In the genomic region with DNA sequence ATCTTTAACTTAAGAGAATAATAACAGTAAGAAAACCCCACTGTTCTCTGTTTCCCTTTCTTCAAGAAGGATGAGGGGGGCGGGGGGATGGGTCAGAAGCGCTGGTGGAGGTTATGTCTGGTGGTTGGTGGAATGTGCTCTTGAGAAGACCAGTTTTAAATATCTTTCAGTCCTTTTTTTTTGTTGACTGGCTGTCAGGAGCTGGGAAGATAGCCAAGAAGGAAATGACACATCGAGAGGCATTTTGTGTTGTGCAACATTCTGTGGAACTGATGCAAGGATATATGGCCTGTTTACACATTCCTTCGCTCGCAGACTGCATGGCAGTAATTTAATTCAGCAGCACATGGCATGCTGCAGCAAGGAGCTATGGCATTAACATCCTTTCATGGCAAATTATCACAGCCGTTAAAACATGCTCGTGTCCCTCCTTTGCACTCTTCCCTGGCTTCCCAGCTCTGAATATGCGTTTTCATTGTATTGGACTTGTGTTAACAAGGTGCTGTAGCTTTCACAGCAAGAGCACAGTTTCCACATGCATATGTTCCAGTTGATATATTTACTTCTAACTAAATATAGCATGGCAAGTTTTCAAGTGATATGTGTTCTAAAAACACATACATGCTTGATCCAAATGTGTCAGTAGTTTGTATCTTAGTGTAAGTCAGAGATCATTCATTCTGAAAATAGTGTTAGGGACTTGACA, we compare ENCODE assay signal across 8 cellular contexts.
A peak's percentile ranks its signal among the peaks of the same experiment; 100 is the strongest.
DNase-seq lines count a peak whose midpoint lies in the region; ATAC-seq and TF ChIP-seq lines count a peak whose summit lies in the region.

No MANE protein-coding gene starts in this region.

- H3K4me3 Mint-ChIP-seq in CD14-positive monocyte, result peak overlapping the region; percentile 65 to 78
- H3K4me3 Mint-ChIP-seq in dendritic cell treated with granulocyte-macrophage colony-stimulating factor and Interleukin-4, amounts not matched to agents 40 ng/mL and 50 ng/mL, for 4 days, result peak overlapping the region; percentile 34

- H3K9me3 ChIP-seq in liver (ENCODE audit: control insufficient read depth in 4 of 4, low read length in 3 of 4) (no peaks in the 10 kb centered on the region), tibial artery (no peaks in the 10 kb centered on the region)

- intact Hi-C loops in CD14-positive monocyte (cut with micrococcal nuclease) (no loop called here), tibial artery (cut with DNase I; ENCODE audit: low total_unique reads) (no loop called here)
- intact Hi-C loops in dendritic cell treated with granulocyte-macrophage colony-stimulating factor and Interleukin-4, amounts not matched to agents 40 ng/mL and 50 ng/mL, for 4 days (cut with micrococcal nuclease), result loop anchor here (5.0 kb wide), 1 partner anchor 36 kb away; no protein-coding TSS in a partner anchor

- DNase-seq in CD14-positive monocyte (ENCODE audit: low spot score) (peak; percentile 83), HT-29 (ENCODE audit: low spot score) (peak; percentile 97), SHP77 (lab: John Stamatoyannopoulos, UW) (peak; percentile 55 to 56), tibial artery (peak; percentile 80 to 85)

- WGBS in liver, result 10% methylated on average over 8 of the region's 8 CpGs

- H3K36me3 ChIP-seq in liver (ENCODE audit: control insufficient read depth in 4 of 4, insufficient read depth in 3 of 4, low read depth in 1 of 4, low read length in 3 of 4), result no peaks in the 10 kb centered on the region
- no peaks in the 10 kb centered on the region for H3K36me3 ChIP-seq in tibial artery

- H3K4me3 ChIP-seq in liver (ENCODE audit: low read depth in 1 of 3, low read length in 3 of 3), result no peak overlapping the region
- peak overlapping the region in 1 of 2 donors; percentile 12 for H3K4me3 ChIP-seq in tibial artery

- peak; percentile 40 to 60 for TF ChIP-seq RAD21 in liver (IDR thresholded peaks at IDR 0.05)

- H3K36me3 Mint-ChIP-seq in CD14-positive monocyte, result peaks cover 34 to 38% of the 10 kb centered on the region in 2 donors
- peaks cover 36% of the 10 kb centered on the region for H3K36me3 Mint-ChIP-seq in dendritic cell treated with granulocyte-macrophage colony-stimulating factor and Interleukin-4, amounts not matched to agents 40 ng/mL and 50 ng/mL, for 4 days (ENCODE audit: low read depth)

- H3K27ac ChIP-seq in liver (ENCODE audit: low read depth in 1 of 2, low read length in 2 of 2) (peak overlapping the region; percentile 47 to 57), tibial artery (peak overlapping the region; percentile 63 to 72)

- H3K27ac Mint-ChIP-seq in CD14-positive monocyte, result peak overlapping the region; percentile 90 to 97 (median 95)
- peak overlapping the region; percentile 85 for H3K27ac Mint-ChIP-seq in dendritic cell treated with granulocyte-macrophage colony-stimulating factor and Interleukin-4, amounts not matched to agents 40 ng/mL and 50 ng/mL, for 4 days

- H3K9me3 Mint-ChIP-seq in CD14-positive monocyte, result no peaks in the 10 kb centered on the region
- no peaks in the 10 kb centered on the region for H3K9me3 Mint-ChIP-seq in dendritic cell treated with granulocyte-macrophage colony-stimulating factor and Interleukin-4, amounts not matched to agents 40 ng/mL and 50 ng/mL, for 4 days

- peaks cover 2 to 9% (median 6%) of the 10 kb centered on the region in 4 donors for H3K4me1 ChIP-seq in liver (ENCODE audit: control insufficient read depth in 4 of 4, insufficient read depth in 4 of 4, low read length in 3 of 4)
- H3K4me1 ChIP-seq in tibial artery, result peaks cover 0 to 27% (median 20%) of the 10 kb centered on the region in 4 donors

- ATAC-seq in HG03469 (IDR thresholded peaks at IDR 0.05; ENCODE audit: unreplicated experiment), result no peak
- no peak for ATAC-seq in HG03175 (IDR thresholded peaks at IDR 0.05; ENCODE audit: unreplicated experiment)

- peaks cover 0 to 1% (median 0%) of the 10 kb centered on the region in 3 donors for H3K27me3 Mint-ChIP-seq in CD14-positive monocyte (ENCODE audit: low read depth in 3 of 3)
- H3K27me3 Mint-ChIP-seq in dendritic cell treated with granulocyte-macrophage colony-stimulating factor and Interleukin-4, amounts not matched to agents 40 ng/mL and 50 ng/mL, for 4 days, result no peaks in the 10 kb centered on the region

- H3K9ac ChIP-seq in liver (ENCODE audit: low read depth in 1 of 2, low read length in 2 of 2), result peak overlapping the region in 1 of 2 donors; percentile 16

- H3K27me3 ChIP-seq in liver (ENCODE audit: control insufficient read depth in 4 of 4, insufficient read depth in 4 of 4, low read length in 3 of 4) (no peaks in the 10 kb centered on the region), tibial artery (no peaks in the 10 kb centered on the region)

- no peak for TF ChIP-seq CTCF in CD14-positive monocyte (IDR thresholded peaks at IDR 0.05)
- TF ChIP-seq CTCF in liver (IDR thresholded peaks at IDR 0.05; ENCODE audit: low read depth, low read length, missing input control), result no peak
- TF ChIP-seq CTCF in tibial artery (IDR thresholded peaks at IDR 0.05), result no peak

- peaks cover 54% of the 10 kb centered on the region for H3K4me1 Mint-ChIP-seq in CD14-positive monocyte
- peaks cover 66% of the 10 kb centered on the region for H3K4me1 Mint-ChIP-seq in dendritic cell treated with granulocyte-macrophage colony-stimulating factor and Interleukin-4, amounts not matched to agents 40 ng/mL and 50 ng/mL, for 4 days (ENCODE audit: low read depth)

TF ChIP-seq in liver, 16 proteins besides CTCF, POLR2A, EP300 and RAD21:
- TF ChIP-seq FOXA1 (IDR thresholded peaks at IDR 0.05) (peak; percentile 96), YY1 (IDR thresholded peaks at IDR 0.05) (peak; percentile 81), HNF4G (IDR thresholded peaks at IDR 0.05) (peak; percentile 23), TAF1 (conservative IDR thresholded peaks at IDR 0.05) (no peak), JUND (IDR thresholded peaks at IDR 0.05) (peak; percentile 94 to 96), RXRA (IDR thresholded peaks at IDR 0.05) (peak; percentile 10 to 72), HNF4A (conservative IDR thresholded peaks at IDR 0.05) (peak; percentile 33 to 51), NR2F2 (IDR thresholded peaks at IDR 0.05) (peak; percentile 70), GABPA (IDR thresholded peaks at IDR 0.05 in 1 of 2, conservative IDR thresholded peaks at IDR 0.05 in 1 of 2) (peak in 1 of 2 donors; percentile 72), SP1 (IDR thresholded peaks at IDR 0.05) (peak; percentile 70), FOXA2 (IDR thresholded peaks at IDR 0.05) (peak; percentile 96), EGR1 (IDR thresholded peaks at IDR 0.05; ENCODE audit: low read depth in 2 of 2) (peak in 1 of 2 donors; percentile 58)
- TF ChIP-seq, protein P1, sequence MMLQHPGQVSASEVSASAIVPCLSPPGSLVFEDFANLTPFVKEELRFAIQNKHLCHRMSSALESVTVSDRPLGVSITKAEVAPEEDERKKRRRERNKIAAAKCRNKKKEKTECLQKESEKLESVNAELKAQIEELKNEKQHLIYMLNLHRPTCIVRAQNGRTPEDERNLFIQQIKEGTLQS (IDR thresholded peaks at IDR 0.05), result peak; percentile 93
- TF ChIP-seq, protein P2, sequence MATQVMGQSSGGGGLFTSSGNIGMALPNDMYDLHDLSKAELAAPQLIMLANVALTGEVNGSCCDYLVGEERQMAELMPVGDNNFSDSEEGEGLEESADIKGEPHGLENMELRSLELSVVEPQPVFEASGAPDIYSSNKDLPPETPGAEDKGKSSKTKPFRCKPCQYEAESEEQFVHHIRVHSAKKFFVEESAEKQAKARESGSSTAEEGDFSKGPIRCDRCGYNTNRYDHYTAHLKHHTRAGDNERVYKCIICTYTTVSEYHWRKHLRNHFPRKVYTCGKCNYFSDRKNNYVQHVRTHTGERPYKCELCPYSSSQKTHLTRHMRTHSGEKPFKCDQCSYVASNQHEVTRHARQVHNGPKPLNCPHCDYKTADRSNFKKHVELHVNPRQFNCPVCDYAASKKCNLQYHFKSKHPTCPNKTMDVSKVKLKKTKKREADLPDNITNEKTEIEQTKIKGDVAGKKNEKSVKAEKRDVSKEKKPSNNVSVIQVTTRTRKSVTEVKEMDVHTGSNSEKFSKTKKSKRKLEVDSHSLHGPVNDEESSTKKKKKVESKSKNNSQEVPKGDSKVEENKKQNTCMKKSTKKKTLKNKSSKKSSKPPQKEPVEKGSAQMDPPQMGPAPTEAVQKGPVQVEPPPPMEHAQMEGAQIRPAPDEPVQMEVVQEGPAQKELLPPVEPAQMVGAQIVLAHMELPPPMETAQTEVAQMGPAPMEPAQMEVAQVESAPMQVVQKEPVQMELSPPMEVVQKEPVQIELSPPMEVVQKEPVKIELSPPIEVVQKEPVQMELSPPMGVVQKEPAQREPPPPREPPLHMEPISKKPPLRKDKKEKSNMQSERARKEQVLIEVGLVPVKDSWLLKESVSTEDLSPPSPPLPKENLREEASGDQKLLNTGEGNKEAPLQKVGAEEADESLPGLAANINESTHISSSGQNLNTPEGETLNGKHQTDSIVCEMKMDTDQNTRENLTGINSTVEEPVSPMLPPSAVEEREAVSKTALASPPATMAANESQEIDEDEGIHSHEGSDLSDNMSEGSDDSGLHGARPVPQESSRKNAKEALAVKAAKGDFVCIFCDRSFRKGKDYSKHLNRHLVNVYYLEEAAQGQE (IDR thresholded peaks at IDR 0.05), result peak; percentile 47
- TF ChIP-seq, protein P3, sequence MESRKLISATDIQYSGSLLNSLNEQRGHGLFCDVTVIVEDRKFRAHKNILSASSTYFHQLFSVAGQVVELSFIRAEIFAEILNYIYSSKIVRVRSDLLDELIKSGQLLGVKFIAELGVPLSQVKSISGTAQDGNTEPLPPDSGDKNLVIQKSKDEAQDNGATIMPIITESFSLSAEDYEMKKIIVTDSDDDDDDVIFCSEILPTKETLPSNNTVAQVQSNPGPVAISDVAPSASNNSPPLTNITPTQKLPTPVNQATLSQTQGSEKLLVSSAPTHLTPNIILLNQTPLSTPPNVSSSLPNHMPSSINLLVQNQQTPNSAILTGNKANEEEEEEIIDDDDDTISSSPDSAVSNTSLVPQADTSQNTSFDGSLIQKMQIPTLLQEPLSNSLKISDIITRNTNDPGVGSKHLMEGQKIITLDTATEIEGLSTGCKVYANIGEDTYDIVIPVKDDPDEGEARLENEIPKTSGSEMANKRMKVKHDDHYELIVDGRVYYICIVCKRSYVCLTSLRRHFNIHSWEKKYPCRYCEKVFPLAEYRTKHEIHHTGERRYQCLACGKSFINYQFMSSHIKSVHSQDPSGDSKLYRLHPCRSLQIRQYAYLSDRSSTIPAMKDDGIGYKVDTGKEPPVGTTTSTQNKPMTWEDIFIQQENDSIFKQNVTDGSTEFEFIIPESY (IDR thresholded peaks at IDR 0.05), result peak; percentile 52
- TF ChIP-seq, protein P4, sequence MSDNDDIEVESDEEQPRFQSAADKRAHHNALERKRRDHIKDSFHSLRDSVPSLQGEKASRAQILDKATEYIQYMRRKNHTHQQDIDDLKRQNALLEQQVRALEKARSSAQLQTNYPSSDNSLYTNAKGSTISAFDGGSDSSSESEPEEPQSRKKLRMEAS (IDR thresholded peaks at IDR 0.05), result peak; percentile 98
